1 cellular context compared by ENCODE assay signal in the genomic region with DNA sequence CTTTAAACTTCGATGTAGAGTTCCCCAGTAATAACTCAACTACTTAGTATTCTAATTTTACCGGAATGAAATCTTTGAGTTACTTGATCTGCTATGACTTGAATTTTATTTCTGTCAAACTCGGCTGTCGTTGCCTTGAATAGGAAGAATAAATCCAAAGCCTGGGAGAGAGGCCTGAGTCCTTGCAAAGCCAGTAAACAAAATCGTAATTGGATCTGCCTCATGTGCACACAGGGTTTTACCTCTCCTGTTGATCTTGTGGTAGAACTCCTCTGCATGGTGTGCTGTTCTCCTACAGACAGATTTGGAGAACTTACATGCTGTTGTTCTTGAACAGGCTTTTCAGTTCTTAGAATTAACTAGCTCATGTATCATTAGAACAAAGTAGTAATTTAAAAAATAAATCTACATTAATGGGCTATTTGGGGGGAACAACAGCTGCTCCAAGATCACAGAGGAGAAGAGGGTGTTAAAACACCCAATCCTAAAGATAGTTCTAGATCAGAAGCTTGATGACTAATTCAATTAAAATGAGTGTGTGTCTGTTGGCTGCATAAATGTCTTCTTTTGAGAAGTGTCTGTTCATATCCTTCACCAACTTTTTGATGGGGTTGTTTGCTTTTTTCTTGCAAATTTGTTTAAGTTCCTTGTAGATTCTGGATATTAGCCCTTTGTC.
TF ChIP-seq lines count a peak whose summit lies in the region.

No MANE protein-coding gene starts in this region.

TF ChIP-seq in GM23338, 12 proteins besides CTCF, POLR2A, EP300 and RAD21:
- TF ChIP-seq ZNF462 (CRISPR knock-in tag; IDR thresholded peaks at IDR 0.05) = no peak
- no peak for TF ChIP-seq POLR2AphosphoS5 (IDR thresholded peaks at IDR 0.05; ENCODE audit: low read depth)
- TF ChIP-seq STAT1 (IDR thresholded peaks at IDR 0.05; ENCODE audit: unreplicated experiment) = no peak
- no peak for TF ChIP-seq EZH2phosphoT487 (IDR thresholded peaks at IDR 0.05; ENCODE audit: unreplicated experiment)
- TF ChIP-seq REST (IDR thresholded peaks at IDR 0.05; ENCODE audit: unreplicated experiment) = no peak
- TF ChIP-seq ZNF114 (CRISPR knock-in tag; IDR thresholded peaks at IDR 0.05) = no peak
- no peak for TF ChIP-seq JUNB (IDR thresholded peaks at IDR 0.05; ENCODE audit: unreplicated experiment)
- TF ChIP-seq NANOG (IDR thresholded peaks at IDR 0.05; ENCODE audit: borderline replicate concordance) = no peak
- no peak for TF ChIP-seq CREB1 (CRISPR knock-in tag; IDR thresholded peaks at IDR 0.05; ENCODE audit: low read depth)
- TF ChIP-seq, protein P1, sequence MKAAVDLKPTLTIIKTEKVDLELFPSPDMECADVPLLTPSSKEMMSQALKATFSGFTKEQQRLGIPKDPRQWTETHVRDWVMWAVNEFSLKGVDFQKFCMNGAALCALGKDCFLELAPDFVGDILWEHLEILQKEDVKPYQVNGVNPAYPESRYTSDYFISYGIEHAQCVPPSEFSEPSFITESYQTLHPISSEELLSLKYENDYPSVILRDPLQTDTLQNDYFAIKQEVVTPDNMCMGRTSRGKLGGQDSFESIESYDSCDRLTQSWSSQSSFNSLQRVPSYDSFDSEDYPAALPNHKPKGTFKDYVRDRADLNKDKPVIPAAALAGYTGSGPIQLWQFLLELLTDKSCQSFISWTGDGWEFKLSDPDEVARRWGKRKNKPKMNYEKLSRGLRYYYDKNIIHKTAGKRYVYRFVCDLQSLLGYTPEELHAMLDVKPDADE (IDR thresholded peaks at IDR 0.05) = no peak
- no peak for TF ChIP-seq ZNF331 (CRISPR knock-in tag; IDR thresholded peaks at IDR 0.05; ENCODE audit: low read depth)
- TF ChIP-seq EZH2 (IDR thresholded peaks at IDR 0.05; ENCODE audit: low read depth, unreplicated experiment) = no peak
